In genomic region chr6:158174514-158174913, GRCh38 we compare ENCODE assay signal across 18 cellular contexts. TPM values are rescaled to one million over a fixed set of nuclear protein-coding genes. Genes with fewer than 3 reads are reported as not detected.
DNase-seq lines count a peak whose midpoint lies in the region; ATAC-seq, FAIRE-seq and TF ChIP-seq lines count a peak whose summit lies in the region.
"Had no signal": no experiment of that assay in that cellular context is flagged by ENCODE, and none has a peak within 500 bp of the region (broad histone marks: within the 10 kb centered on the region; RNA-seq: fewer than 3 reads in every experiment).

No MANE protein-coding gene starts in this region.

- H3K27ac ChIP-seq in kidney (ENCODE audit: low read depth in 2 of 2, low read length in 2 of 2): no peak overlapping the region
- H3K27ac ChIP-seq: neutrophil had no signal

- no peak for FAIRE-seq in kidney (lab: Jason Lieb, UNC)
- FAIRE-seq: D721Med, islet of Langerhans had no signal

- intact Hi-C loops in sciatic nerve (cut with DNase I) (no loop called here), kidney (cut with DNase I) (no loop called here)

- TF ChIP-seq CTCF in kidney (IDR thresholded peaks at IDR 0.05; ENCODE audit: borderline replicate concordance, extremely low read depth, insufficient read depth): no peak
- TF ChIP-seq CTCF in WTC11 (IDR thresholded peaks at IDR 0.05): no peak

- H3K9me3 ChIP-seq in kidney (ENCODE audit: control insufficient read depth in 1 of 2, low read length in 2 of 2): no peaks in the 10 kb centered on the region
- H3K9me3 ChIP-seq: HAP-1, neutrophil had no signal

- DNase-seq in GM04503 (ENCODE audit: low read depth) (peak; percentile 89), amniotic stem cell (lab: John Stamatoyannopoulos, UW) (peak; percentile 56), fibroblast of the conjunctiva (ENCODE audit: low read depth) (peak; percentile 90), sciatic nerve (ENCODE audit: low spot score) (no peak), midbrain (lab: John Stamatoyannopoulos, UW) (no peak), kidney (no peak), WTC11 (ENCODE audit: low spot score) (no peak)
- DNase-seq: activated CD8-positive, alpha-beta memory T cell treated with anti-CD3 and anti-CD28 coated beads for 24 hours; activated naive CD8-positive, alpha-beta T cell treated with anti-CD3 and anti-CD28 coated beads for 36 hours; Kasumi-1; NCI-H2171; stimulated activated CD4-positive, alpha-beta T cell treated with anti-CD3 and anti-CD28 coated beads, Interleukin-4, amount 100 ng/mL, for 1 hour; stimulated activated naive CD4-positive, alpha-beta T cell treated with Interleukin-2 at 50 U/mL for 16 hours had no signal

- peaks cover 9% of the 10 kb centered on the region for H3K9me3 Mint-ChIP-seq in WTC11
- H3K9me3 Mint-ChIP-seq: activated naive CD8-positive, alpha-beta T cell treated with anti-CD3 and anti-CD28 coated beads for 36 hours had no signal

- H3K36me3 ChIP-seq in kidney (ENCODE audit: control insufficient read depth in 1 of 2, insufficient read depth in 2 of 2, low read length in 2 of 2): no peaks in the 10 kb centered on the region
- H3K36me3 ChIP-seq: neutrophil had no signal

- peaks cover 16% of the 10 kb centered on the region for H3K36me3 Mint-ChIP-seq in WTC11

- no peak overlapping the region for H3K27ac Mint-ChIP-seq in WTC11
- H3K27ac Mint-ChIP-seq: activated naive CD8-positive, alpha-beta T cell treated with anti-CD3 and anti-CD28 coated beads for 36 hours had no signal

- CTCF ChIA-PET in WTC11 (lab: Charles Lee): no interaction called here

- POLR2A ChIA-PET in WTC11 (lab: Charles Lee): no interaction called here

- no peak overlapping the region for H3K4me3 Mint-ChIP-seq in WTC11
- H3K4me3 Mint-ChIP-seq: activated naive CD8-positive, alpha-beta T cell treated with anti-CD3 and anti-CD28 coated beads for 36 hours had no signal

- ATAC-seq in sciatic nerve (peak; percentile 68), GM21526 (IDR thresholded peaks at IDR 0.05; ENCODE audit: low FRiP score, unreplicated experiment) (no peak), WTC11 (no peak)

- H3K4me3 ChIP-seq in kidney (ENCODE audit: low read length in 2 of 2): no peak overlapping the region
- H3K4me3 ChIP-seq: HAP-1 had no signal

- H3K4me1 Mint-ChIP-seq in WTC11: peaks cover 24% of the 10 kb centered on the region

- no peaks in the 10 kb centered on the region for H3K27me3 Mint-ChIP-seq in WTC11 (ENCODE audit: low read depth)
- H3K27me3 Mint-ChIP-seq: activated naive CD8-positive, alpha-beta T cell treated with anti-CD3 and anti-CD28 coated beads for 36 hours had no signal

- H3K4me1 ChIP-seq in kidney (ENCODE audit: control insufficient read depth in 1 of 2, insufficient read depth in 1 of 2, low read depth in 1 of 2, low read length in 2 of 2): peaks cover 0 to 8% of the 10 kb centered on the region in 2 donors

- H3K9ac ChIP-seq in kidney (ENCODE audit: low read length in 2 of 2): no peak overlapping the region

TF ChIP-seq in WTC11, 78 proteins besides CTCF, POLR2A, EP300 and RAD21:
- TF ChIP-seq ZNF281 (CRISPR knock-in tag; IDR thresholded peaks at IDR 0.05) (no peak), PRDM15 (CRISPR knock-in tag; IDR thresholded peaks at IDR 0.05) (no peak)

RNA-seq across cellular contexts. Expression of gene GTF2H5, which starts 6.4 kb away (rescaled TPM):
- total RNA-seq in sciatic nerve: 20.9 TPM
- total RNA-seq in kidney: 23.3 TPM
- polyA plus RNA-seq in kidney (ENCODE audit: insufficient read depth, low read depth, low replicate concordance): 42.0 TPM
- total RNA-seq in WTC11 (2021): 16.0 to 24.7 TPM (median 22.8 TPM) in 3 replicates

RNA-seq across cellular contexts. Expression of gene SERAC1, which starts 6.5 kb away (rescaled TPM):
- total RNA-seq in sciatic nerve (9.4 TPM), kidney (6.7 TPM), WTC11 (2021) (12.5 to 14.1 TPM (median 12.6 TPM) in 3 replicates)
- polyA plus RNA-seq in kidney (ENCODE audit: insufficient read depth, low read depth, low replicate concordance): 5.8 TPM

Comparison
In these comparisons a context has a peak if more than half of its experiments do, and no peak if none do; other contexts are left out.
1. DNase-seq: peak in GM04503 (single experiment), amniotic stem cell (single experiment) and fibroblast of the conjunctiva (single experiment); none in sciatic nerve (single experiment), midbrain (single experiment), kidney (single experiment) and WTC11 (single experiment).